ENCODE assay signal across 18 cellular contexts in genomic region chr7:18408868-18409267, GRCh38.
A peak's percentile ranks its signal among the peaks of the same experiment; 100 is the strongest.
DNase-seq lines count a peak whose midpoint lies in the region; ATAC-seq, FAIRE-seq and TF ChIP-seq lines count a peak whose summit lies in the region.
"Had no signal": no experiment of that assay in that cellular context is flagged by ENCODE, and none has a peak within 500 bp of the region (broad histone marks: within the 10 kb centered on the region; RNA-seq: fewer than 3 reads in every experiment).

No MANE protein-coding gene starts in this region.

- H3K4me1 ChIP-seq in GM23338 (ENCODE audit: insufficient read depth) (peaks cover 28% of the 10 kb centered on the region), Panc1 (ENCODE audit: control insufficient read depth, insufficient read depth, low read length) (no peaks in the 10 kb centered on the region), endodermal cell (ENCODE audit: control insufficient read depth, insufficient read depth, low read length) (no peaks in the 10 kb centered on the region), pancreas (no peaks in the 10 kb centered on the region)
- H3K4me1 ChIP-seq: SJCRH30 had no signal

- CTCF ChIA-PET in Panc1 (lab: Charles Lee) (no interaction called here), T-cell (lab: Charles Lee) (no interaction called here)

- H3K27ac ChIP-seq in GM23338 (ENCODE audit: low read depth) (0 out of 2 replicates have a peak overlapping the region, but pooled peaks have one; percentile 16), Panc1 (ENCODE audit: low read length) (0 out of 2 replicates have a peak overlapping the region, but pooled peaks have one; percentile 13), endodermal cell (ENCODE audit: low read depth, low read length) (no peak overlapping the region), pancreas (no peak overlapping the region)
- H3K27ac ChIP-seq: PC-9, SJCRH30 had no signal

- H3K4me3 Mint-ChIP-seq in GM23338 (no peak overlapping the region), endodermal cell (no peak overlapping the region), osteocyte (ENCODE audit: unreplicated experiment) (no peak overlapping the region), T-cell (no peak overlapping the region)
- H3K4me3 Mint-ChIP-seq in activated T-cell treated with anti-CD3 and anti-CD28 coated beads, Interleukin-2, amount 50 U/mL, for 4 hours, result no peak overlapping the region
- H3K4me3 Mint-ChIP-seq: CD4-positive, alpha-beta T cell had no signal

- H3K9me2 ChIP-seq in GM23338 (ENCODE audit: insufficient read depth), result no peaks in the 10 kb centered on the region

- peaks cover under 1% of the 10 kb centered on the region for H3K27me3 Mint-ChIP-seq in GM23338 (ENCODE audit: insufficient read depth, low read depth, poor library complexity)
- H3K27me3 Mint-ChIP-seq in endodermal cell (ENCODE audit: insufficient read depth), result no peaks in the 10 kb centered on the region
- no peaks in the 10 kb centered on the region for H3K27me3 Mint-ChIP-seq in osteocyte (ENCODE audit: unreplicated experiment)
- H3K27me3 Mint-ChIP-seq in T-cell, result no peaks in the 10 kb centered on the region
- no peaks in the 10 kb centered on the region for H3K27me3 Mint-ChIP-seq in activated T-cell treated with anti-CD3 and anti-CD28 coated beads, Interleukin-2, amount 50 U/mL, for 4 hours (ENCODE audit: low read depth)
- H3K27me3 Mint-ChIP-seq: CD4-positive, alpha-beta T cell had no signal

- DNase-seq in GM23338 (ENCODE audit: low spot score) (no peak), Panc1 (ENCODE audit: low read depth, low spot score) (no peak), endodermal cell (no peak), osteocyte (ENCODE audit: extremely low spot score, unreplicated experiment) (no peak), T-cell (no peak), pancreas (no peak)
- no peak for DNase-seq in activated T-cell treated with anti-CD3 and anti-CD28 coated beads, Interleukin-2, amount 50 U/mL, for 4 hours
- DNase-seq: CD4-positive, alpha-beta T cell; DMS153; GOT3; NCI-H1417; NCI-H187 treated with DMSO at 0.1 percent for 48 hours; NCI-H345; NCI-H524 treated with DMSO at 0.1 percent for 48 hours; SJCRH30 had no signal

- H3K4me1 Mint-ChIP-seq in GM23338, result peaks cover 29% of the 10 kb centered on the region
- peaks cover 22% of the 10 kb centered on the region for H3K4me1 Mint-ChIP-seq in endodermal cell
- H3K4me1 Mint-ChIP-seq in osteocyte (ENCODE audit: unreplicated experiment), result peaks cover 16% of the 10 kb centered on the region
- H3K4me1 Mint-ChIP-seq in T-cell, result peaks cover 0 to 3% (median 0%) of the 10 kb centered on the region in 3 donors
- H3K4me1 Mint-ChIP-seq in activated T-cell treated with anti-CD3 and anti-CD28 coated beads, Interleukin-2, amount 50 U/mL, for 4 hours (ENCODE audit: low read depth), result no peaks in the 10 kb centered on the region

- no peak overlapping the region for H3K9ac ChIP-seq in endodermal cell (ENCODE audit: extremely low read depth, low read length, poor library complexity, severe bottlenecking)

- H3K27me3 ChIP-seq in GM23338 (ENCODE audit: insufficient read depth) (no peaks in the 10 kb centered on the region), Panc1 (ENCODE audit: control insufficient read depth, insufficient read depth, low read length) (no peaks in the 10 kb centered on the region), endodermal cell (ENCODE audit: control insufficient read depth, insufficient read depth, low read length, poor library complexity, severe bottlenecking) (no peaks in the 10 kb centered on the region), pancreas (no peaks in the 10 kb centered on the region)
- H3K27me3 ChIP-seq: SJCRH30 had no signal

- in situ Hi-C loops in Panc1 (cut with HindIII; ENCODE audit: low pct_unique_long_range_greater_than_20kb, low sequenced_read_pairs), result no loop called here

- H3K36me3 Mint-ChIP-seq in GM23338 (ENCODE audit: low read depth) (no peaks in the 10 kb centered on the region), endodermal cell (ENCODE audit: low read depth) (no peaks in the 10 kb centered on the region), osteocyte (ENCODE audit: unreplicated experiment) (no peaks in the 10 kb centered on the region), T-cell (no peaks in the 10 kb centered on the region)
- H3K36me3 Mint-ChIP-seq in activated T-cell treated with anti-CD3 and anti-CD28 coated beads, Interleukin-2, amount 50 U/mL, for 4 hours (ENCODE audit: insufficient read depth), result no peaks in the 10 kb centered on the region

- WGBS in endodermal cell (ENCODE audit: insufficient coverage in 1 of 2, insufficient read length in 1 of 2), 2 experiments, result 86 to 89% methylated on average over 3 to 4 of the region's 4 CpGs
- WGBS in pancreas, 2 donors, result 63 to 76% methylated on average over 4 of the region's 4 CpGs

- no peak for TF ChIP-seq CTCF in GM23338 (conservative IDR thresholded peaks at IDR 0.05; ENCODE audit: low read depth in 2 of 2)
- TF ChIP-seq CTCF in Panc1 (IDR thresholded peaks at IDR 0.05), result no peak
- no peak for TF ChIP-seq CTCF in endodermal cell (conservative IDR thresholded peaks at IDR 0.05)
- no peak for TF ChIP-seq CTCF in osteocyte (IDR thresholded peaks at IDR 0.05)
- no peak for TF ChIP-seq CTCF in pancreas (IDR thresholded peaks at IDR 0.05)

- H3K36me3 ChIP-seq in GM23338 (ENCODE audit: insufficient read depth) (no peaks in the 10 kb centered on the region), Panc1 (ENCODE audit: control insufficient read depth, insufficient read depth, low read length) (no peaks in the 10 kb centered on the region), endodermal cell (ENCODE audit: control insufficient read depth, insufficient read depth, low read length) (no peaks in the 10 kb centered on the region), pancreas (no peaks in the 10 kb centered on the region)
- H3K36me3 ChIP-seq: SJCRH30 had no signal

- intact Hi-C loops in Panc1 (cut with micrococcal nuclease; ENCODE audit: unreplicated experiment), result no loop called here
- intact Hi-C loops in pancreas (cut with DNase I), result no loop called here

- H3K4me3 ChIP-seq in GM23338 (no peak overlapping the region), Panc1 (ENCODE audit: low read depth in 2 of 2, low read length in 2 of 2) (no peak overlapping the region), endodermal cell (ENCODE audit: low read length) (no peak overlapping the region), pancreas (no peak overlapping the region)
- H3K4me3 ChIP-seq: GM12878, PC-9, SJCRH30 had no signal

- H3F3A ChIP-seq in GM23338 (replicated peaks; ENCODE audit: low read depth), result no peaks in the 10 kb centered on the region

- H3K27ac Mint-ChIP-seq in GM23338 (peak overlapping the region; percentile 59), endodermal cell (peak overlapping the region; percentile 82), osteocyte (ENCODE audit: unreplicated experiment) (peak overlapping the region; percentile 6), T-cell (no peak overlapping the region)
- H3K27ac Mint-ChIP-seq: CD4-positive, alpha-beta T cell had no signal

- H3K9me3 Mint-ChIP-seq in GM23338, result no peaks in the 10 kb centered on the region
- no peaks in the 10 kb centered on the region for H3K9me3 Mint-ChIP-seq in endodermal cell
- no peaks in the 10 kb centered on the region for H3K9me3 Mint-ChIP-seq in osteocyte (ENCODE audit: unreplicated experiment)
- H3K9me3 Mint-ChIP-seq in T-cell, result no peaks in the 10 kb centered on the region
- no peaks in the 10 kb centered on the region for H3K9me3 Mint-ChIP-seq in activated T-cell treated with anti-CD3 and anti-CD28 coated beads, Interleukin-2, amount 50 U/mL, for 4 hours
- H3K9me3 Mint-ChIP-seq: CD4-positive, alpha-beta T cell had no signal

- no peak overlapping the region for H2AFZ ChIP-seq in GM23338
- H2AFZ ChIP-seq: PC-9 had no signal

- H3K9me3 ChIP-seq in Panc1 (ENCODE audit: control insufficient read depth, insufficient read depth, low read depth, low read length), result 0 out of 2 replicates have a peak, but pooled peaks cover 4% of the 10 kb centered on the region
- no peaks in the 10 kb centered on the region for H3K9me3 ChIP-seq in endodermal cell (ENCODE audit: control insufficient read depth, low read length)
- H3K9me3 ChIP-seq in pancreas, result no peaks in the 10 kb centered on the region
- H3K9me3 ChIP-seq: SJCRH30 had no signal

- H4K20me1 ChIP-seq in GM23338 (replicated peaks; ENCODE audit: insufficient read depth), result no peaks in the 10 kb centered on the region

- no peaks in the 10 kb centered on the region for H3K79me2 ChIP-seq in GM23338 (replicated peaks; ENCODE audit: insufficient read depth)

- ATAC-seq in GM23338 (no peak), Panc1 (no peak), T-cell (replicated peaks in 1 of 4) (no peak), pancreas (no peak)
- ATAC-seq in activated T-cell treated with anti-CD3 and anti-CD28 coated beads, Interleukin-2, amount 50 U/mL, for 4 hours, result no peak
- ATAC-seq: GM12878 had no signal

- no TSS peak for BruUV-seq in Panc1 (replicated peaks; lab: Mats Ljungman, UMichigan)

- no peak overlapping the region for H3K4me2 ChIP-seq in GM23338
- H3K4me2 ChIP-seq: PC-9 had no signal

- no peak for FAIRE-seq in pancreas (lab: Jason Lieb, UNC)
- FAIRE-seq: GM12878, GM19239 had no signal

- POLR2A ChIA-PET in Panc1 (lab: Charles Lee), result no interaction called here
- POLR2A ChIA-PET in T-cell (lab: Charles Lee), result no interaction called here

TF ChIP-seq in GM23338, 12 proteins besides CTCF, POLR2A, EP300 and RAD21 (continues in another document):
- TF ChIP-seq JUNB (IDR thresholded peaks at IDR 0.05; ENCODE audit: unreplicated experiment), result no peak
- TF ChIP-seq POLR2AphosphoS5 (IDR thresholded peaks at IDR 0.05; ENCODE audit: low read depth), result no peak
- TF ChIP-seq NANOG (IDR thresholded peaks at IDR 0.05; ENCODE audit: borderline replicate concordance), result no peak
- no peak for TF ChIP-seq EZH2 (IDR thresholded peaks at IDR 0.05; ENCODE audit: low read depth, unreplicated experiment)
- TF ChIP-seq ZNF331 (CRISPR knock-in tag; IDR thresholded peaks at IDR 0.05; ENCODE audit: low read depth), result no peak

Comparison
In these comparisons a context has a peak if more than half of its experiments do, and no peak if none do; other contexts are left out.
1. H3K27ac ChIP-seq: peak in GM23338 (single experiment) and Panc1 (single experiment); none in endodermal cell (single experiment) and pancreas (0 of 4).
2. H3K27ac Mint-ChIP-seq: peak in GM23338 (single experiment), endodermal cell (single experiment) and osteocyte (single experiment); none in T-cell (0 of 2).